22 cellular contexts compared by ENCODE assay signal in the genomic region with DNA sequence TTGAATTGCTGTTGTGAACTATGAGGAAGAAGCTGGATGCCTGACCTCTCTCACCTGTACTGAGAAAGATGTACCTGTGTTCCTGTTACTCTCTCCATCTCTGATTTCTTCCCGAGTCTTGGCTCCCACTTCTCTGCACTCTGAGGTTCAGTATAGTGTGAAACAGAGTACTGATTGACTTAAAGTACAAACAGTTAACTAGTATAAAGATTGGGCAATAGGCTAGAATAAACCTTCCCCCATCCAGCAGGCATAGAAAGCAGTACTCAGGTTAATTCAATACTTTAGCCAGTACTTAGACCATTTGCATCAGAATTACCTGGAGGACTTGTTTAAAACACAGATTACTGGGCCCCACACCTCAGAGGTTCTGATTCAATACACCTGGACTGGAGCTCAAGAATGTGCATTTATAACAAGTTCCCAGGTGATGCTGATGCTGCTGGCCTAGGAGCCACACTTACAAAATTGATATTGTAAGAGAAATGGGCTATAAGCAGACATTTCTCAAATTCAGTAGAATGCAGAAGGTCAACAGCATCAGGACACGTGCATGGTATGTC. TPM values are rescaled to one million over a fixed set of nuclear protein-coding genes. Genes with fewer than 3 reads are reported as not detected.
DNase-seq lines count a peak whose midpoint lies in the region; ATAC-seq, FAIRE-seq and TF ChIP-seq lines count a peak whose summit lies in the region.
"Had no signal": no experiment of that assay in that cellular context is flagged by ENCODE, and none has a peak within 500 bp of the region (broad histone marks: within the 10 kb centered on the region; RNA-seq: fewer than 3 reads in every experiment).

No MANE protein-coding gene starts in this region.

- WGBS in K562 (ENCODE audit: insufficient coverage, low coverage, missing lambda C conversion rate) = 0% methylated on average over 2 of the region's 2 CpGs
- WGBS in thyroid gland, 2 donors = 47 to 57% methylated on average over 2 of the region's 2 CpGs

- TF ChIP-seq EP300 in K562 (IDR thresholded peaks at IDR 0.05; ENCODE audit: low read length) = no peak

- H3K9me1 ChIP-seq in K562 (ENCODE audit: control insufficient read depth, insufficient read depth, low read length) = no peaks in the 10 kb centered on the region

- H3K36me3 ChIP-seq in HUES48 (ENCODE audit: control insufficient read depth, insufficient read depth, low read length) (no peaks in the 10 kb centered on the region), K562 (ENCODE audit: control insufficient read depth, insufficient read depth, low read length) (no peaks in the 10 kb centered on the region), upper lobe of right lung (no peaks in the 10 kb centered on the region), thyroid gland (no peaks in the 10 kb centered on the region)

- TF ChIP-seq CTCF in K562 (IDR thresholded peaks at IDR 0.05 in 2 of 3, conservative IDR thresholded peaks at IDR 0.05 in 1 of 3; ENCODE audit: insufficient read depth in 2 of 3, low read depth in 1 of 3, low read length in 3 of 3) = no peak
- no peak for TF ChIP-seq CTCF in upper lobe of right lung (IDR thresholded peaks at IDR 0.05)
- no peak for TF ChIP-seq CTCF in thyroid gland (IDR thresholded peaks at IDR 0.05)

- TF ChIP-seq RAD21 in K562 (CRISPR knock-in tag; conservative IDR thresholded peaks at IDR 0.05 in 1 of 2, IDR thresholded peaks at IDR 0.05 in 1 of 2) = no peak

- no peaks in the 10 kb centered on the region for H3K79me2 ChIP-seq in K562 (ENCODE audit: control insufficient read depth, insufficient read depth, low read length)

- CTCF ChIA-PET in K562 (lab: Yijun Ruan, JAX; ENCODE audit: low intra/inter-chr PET ratio) = no interaction called here

- H3K9me3 ChIP-seq in HUES48 (ENCODE audit: control insufficient read depth, insufficient read depth, low read length) = no peaks in the 10 kb centered on the region
- H3K9me3 ChIP-seq in K562 (replicated peaks; ENCODE audit: control insufficient read depth, insufficient read depth, low read depth, low read length) = no peaks in the 10 kb centered on the region
- H3K9me3 ChIP-seq in upper lobe of right lung = no peaks in the 10 kb centered on the region
- H3K9me3 ChIP-seq in thyroid gland = no peaks in the 10 kb centered on the region

- TF ChIP-seq POLR2A in K562 (conservative IDR thresholded peaks at IDR 0.05) (no peak), thyroid gland (IDR thresholded peaks at IDR 0.05) (no peak)

- intact Hi-C loops in K562 (cut with micrococcal nuclease) = loop anchor here (5.0 to 10.0 kb wide), 2 partner anchors 101 to 307 kb away; no protein-coding TSS in a partner anchor
- intact Hi-C loops in upper lobe of right lung (cut with DNase I) = no loop called here
- intact Hi-C loops in thyroid gland (cut with DNase I) = no loop called here

- no TSS peak for BruUV-seq in K562 (replicated peaks; lab: Mats Ljungman, UMichigan)

- H2AFZ ChIP-seq in K562 (ENCODE audit: low read depth, low read length) = no peak overlapping the region

- no peak for FAIRE-seq in K562 (lab: Jason Lieb, UNC)
- FAIRE-seq: GM18507, H54, HTR-8/SVneo had no signal

- in situ Hi-C loops in K562 (cut with MboI) = no loop called here

- DNase-seq in K562 (ENCODE audit: extremely low read depth in 1 of 4, low spot score in 3 of 4) (no peak), iPS DF 19.7 (ENCODE audit: low read depth, low spot score) (peak; percentile 40), upper lobe of right lung (no peak), activated T-cell treated with anti-CD3 and anti-CD28 coated beads for 4 hours (no peak), GM19240 (ENCODE audit: insufficient read length, low spot score) (no peak), thyroid gland (no peak)
- DNase-seq: DMS153; DND-41; NCI-H1048; NCI-H1417; NCI-H1694; NCI-H2029 treated with DMSO at 0.1 percent for 48 hours; NCI-H446 treated with DMSO at 0.1 percent for 48 hours; NCI-H526; NCI-H82; NK-92 treated with Interleukin-12 subunit alpha and Interleukin-12 subunit beta, amount 100 ng/mL, for 24 hours; Right ventricle myocardium superior; RPMI8226 had no signal

- H3K27me3 ChIP-seq in HUES48 (ENCODE audit: control insufficient read depth, insufficient read depth, low read length) (no peaks in the 10 kb centered on the region), K562 (ENCODE audit: control insufficient read depth in 2 of 2, insufficient read depth in 2 of 2, low read length in 2 of 2) (no peaks in the 10 kb centered on the region), upper lobe of right lung (no peaks in the 10 kb centered on the region), thyroid gland (no peaks in the 10 kb centered on the region)

- no peaks in the 10 kb centered on the region for H4K20me1 ChIP-seq in K562 (replicated peaks; ENCODE audit: control insufficient read depth, insufficient read depth, low read length)

- H3K9ac ChIP-seq in HUES48 (ENCODE audit: low read depth, low read length) (no peak overlapping the region), K562 (ENCODE audit: insufficient read depth in 1 of 2, low read depth in 2 of 2, low read length in 2 of 2) (no peak overlapping the region)

- H3K4me1 ChIP-seq in HUES48 (ENCODE audit: control insufficient read depth, insufficient read depth, low read length) (peaks cover 30% of the 10 kb centered on the region), K562 (replicated peaks in 1 of 2; ENCODE audit: control insufficient read depth in 2 of 2, insufficient read depth in 2 of 2, low read length in 2 of 2) (no peaks in the 10 kb centered on the region), upper lobe of right lung (no peaks in the 10 kb centered on the region), thyroid gland (peaks cover 0 to 6% of the 10 kb centered on the region in 2 donors)

- no peak for ATAC-seq in K562
- ATAC-seq in upper lobe of right lung = peak; percentile 31

- POLR2A ChIA-PET in K562 (lab: Yijun Ruan, JAX) = no interaction called here

- no peak overlapping the region for H3K4me2 ChIP-seq in K562 (ENCODE audit: insufficient read depth, low read length)

- H3K4me3 ChIP-seq in HUES48 (ENCODE audit: low read depth, low read length) (0 out of 2 replicates have a peak overlapping the region, but pooled peaks have one; percentile 6), K562 (no peak overlapping the region), upper lobe of right lung (no peak overlapping the region), thyroid gland (replicated peaks in 1 of 3) (no peak overlapping the region)

- H3K27ac ChIP-seq in HUES48 (ENCODE audit: low read depth, low read length) = peak overlapping the region; percentile 69
- H3K27ac ChIP-seq in K562 (ENCODE audit: extremely low read depth, low read depth, low read length) = no peak overlapping the region
- no peak overlapping the region for H3K27ac ChIP-seq in upper lobe of right lung
- H3K27ac ChIP-seq in thyroid gland = no peak overlapping the region

TF ChIP-seq in K562, 482 proteins besides CTCF, POLR2A, EP300 and RAD21:
- TF ChIP-seq CEBPB (tag; IDR thresholded peaks at IDR 0.05) (peak; percentile 28), ZNF778 (CRISPR knock-in tag; IDR thresholded peaks at IDR 0.05) (no peak), GTF2F1 (IDR thresholded peaks at IDR 0.05; ENCODE audit: low read depth, low read length) (no peak), CEBPG (CRISPR knock-in tag; IDR thresholded peaks at IDR 0.05) (no peak), CEBPG (tag; conservative IDR thresholded peaks at IDR 0.05 in 1 of 2, IDR thresholded peaks at IDR 0.05 in 1 of 2) (peak in 1 of 2 experiments; percentile 57; a peak in 2 of 4 replicates)

RNA-seq across cellular contexts. Expression of gene ANK3, which starts 51.6 kb away (rescaled TPM):
- total RNA-seq in K562 (2011; cell fraction: chromatin; rRNA removed; ENCODE audit: low replicate concordance) = 130 and 187 TPM in 2 replicates
- total RNA-seq in K562 (2011; cell fraction: nucleolus; rRNA removed) = 41.4 and 51.2 TPM in 2 replicates
- total RNA-seq in K562 (2011; cell fraction: nucleoplasm; rRNA removed) = 79.8 and 105 TPM in 2 replicates
- total RNA-seq in K562 (2014; rRNA removed) (11.9 and 16.0 TPM in 2 replicates), K562 (2014; rRNA removed; fragmentation: Illumina TruSeq; extraction: Trizol) (25.2 and 32.8 TPM in 2 replicates), K562 (2015; rRNA removed; fragmentation: Illumina TruSeq; extraction: Trizol) (24.9 and 28.4 TPM in 2 replicates), K562 (2021) (25.0 and 32.3 TPM in 2 replicates), upper lobe of right lung (91.1 TPM), thyroid gland (100 to 1,000 TPM in 3 of 4 donors, 10 to 100 TPM in 1; 56.6 to 118 (median 115) TPM)
- polyA plus RNA-seq in K562 (2011; rRNA removed) (3.2 and 17.9 TPM in 2 replicates), K562 (2014; fragmentation: Illumina TruSeq; extraction: Trizol) (23.9 and 24.4 TPM in 2 replicates), K562 (2014; fragmentation: Nextera tagmentation; extraction: Ambion mirVana) (10 to 100 TPM in 1 of 2 experiments, 1 to 10 TPM in 1; 10.0 to 10.5 TPM), K562 (2014; rRNA removed) (15.0 and 17.0 TPM in 2 replicates)
- polyA plus RNA-seq in K562 (2011; cell fraction: cytosol; rRNA removed) = 1.3 and 6.8 TPM in 2 replicates
- polyA plus RNA-seq in K562 (2011; cell fraction: nucleus; rRNA removed) = 3.0 and 17.5 TPM in 2 replicates
- 18.0 and 29.8 TPM in 2 replicates for polyA plus RNA-seq in K562 (2012)
- polyA minus RNA-seq in K562 (2011; rRNA and poly(A)+ RNA removed) = 11.4 and 62.0 TPM in 2 replicates
- polyA minus RNA-seq in K562 (2011; cell fraction: cytosol; rRNA and poly(A)+ RNA removed) = 3.7 and 14.5 TPM in 2 replicates
- polyA minus RNA-seq in K562 (2011; cell fraction: nucleus; rRNA and poly(A)+ RNA removed) = 15.2 and 44.4 TPM in 2 replicates
